1 cellular context compared by ENCODE assay signal in genomic region chr7:20596653-20597052, GRCh38.
TF ChIP-seq lines count a peak whose summit lies in the region.

No MANE protein-coding gene starts in this region.

TF ChIP-seq in endothelial cell of umbilical vein, 7 proteins besides CTCF, POLR2A, EP300 and RAD21:
- TF ChIP-seq FOS (IDR thresholded peaks at IDR 0.05; ENCODE audit: borderline replicate concordance, insufficient read depth, low read length) (peak; percentile 97), JUN (IDR thresholded peaks at IDR 0.05; ENCODE audit: borderline replicate concordance, insufficient read depth, insufficient read length, low read depth) (peak; percentile 99), MAX (IDR thresholded peaks at IDR 0.05; ENCODE audit: insufficient read depth, insufficient read length) (peak; percentile 33), POLR2AphosphoS5 (IDR thresholded peaks at IDR 0.05; ENCODE audit: insufficient read depth, low read depth, low read length) (peak; percentile 50), GATA2 (IDR thresholded peaks at IDR 0.05; ENCODE audit: insufficient read depth, insufficient read length, low read depth, low read length) (peak; percentile 70), EZH2 (IDR thresholded peaks at IDR 0.05; ENCODE audit: borderline replicate concordance, low read depth, low read length, severe bottlenecking) (no peak), MYC (IDR thresholded peaks at IDR 0.05; ENCODE audit: low read depth, low read length) (peak; percentile 88)
